19 cellular contexts compared by ENCODE assay signal in the genomic region with DNA sequence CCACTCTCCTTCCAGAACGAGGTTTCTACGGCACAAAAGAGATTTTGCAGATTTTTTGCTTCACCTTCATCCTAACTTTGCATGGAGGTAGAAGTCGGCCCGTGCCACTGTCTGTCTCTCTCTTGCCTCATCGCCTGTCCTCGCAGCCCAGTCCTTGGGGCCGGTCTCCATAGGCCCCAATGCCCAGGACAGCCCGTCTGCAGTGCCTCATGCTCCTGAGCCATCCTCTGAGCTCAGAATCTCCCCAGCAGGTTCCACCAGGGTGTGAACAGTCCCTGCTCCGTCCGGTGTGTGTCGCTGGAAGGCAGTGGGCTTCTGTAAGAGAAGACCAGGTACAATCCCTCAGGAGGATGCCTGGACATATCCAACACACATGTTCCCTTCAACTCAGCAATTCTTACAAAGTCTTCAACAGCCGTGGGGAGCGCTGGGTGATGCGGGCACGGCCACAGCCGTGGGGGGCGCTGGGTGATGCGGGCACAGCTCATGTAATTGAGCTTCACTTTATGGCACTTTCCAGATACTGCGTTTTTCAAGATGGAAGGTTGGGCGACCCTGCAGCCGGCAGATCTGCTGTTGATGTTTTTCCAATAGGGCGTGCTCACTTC.
"Had no signal": no experiment of that assay in that cellular context is flagged by ENCODE, and none has a peak within 500 bp of the region (broad histone marks: within the 10 kb centered on the region; RNA-seq: fewer than 3 reads in every experiment).

No MANE protein-coding gene starts in this region.

- H3K36me3 ChIP-seq: ascending aorta, breast epithelium, thoracic aorta, vagina had no signal

- H3K4me3 Mint-ChIP-seq: activated B cell treated with CpG ODN at 0.5 μM for 24 hours; activated CD4-positive, alpha-beta T cell treated with anti-CD3 and anti-CD28 coated beads, Interleukin-2, amount 10 ng/mL, durations not matched to agents 24 days and 14 days; activated CD8-positive, alpha-beta T cell treated with anti-CD3 and anti-CD28 coated beads, Interleukin-2, amount 10 ng/mL, durations not matched to agents 7 days and 5 days; activated T-helper 1 cell treated with anti-CD3 and anti-CD28 coated beads, Interleukin-12 subunit alpha, Interleukin-12 subunit beta, Interleukin-2, Interleukin-4 antibody, amounts not matched to agents 30 ng/mL and 10 ng/mL and 1 ng/mL, durations not matched to agents 14 hours and 24 hours and 36 hours; effector memory CD8-positive, alpha-beta T cell; neural crest cell; stimulated activated naive CD8-positive, alpha-beta T cell treated with anti-CD3 and anti-CD28 coated beads, Interleukin-15, amount 100 ng/mL, for 72 hours had no signal

- H3K4me1 Mint-ChIP-seq: activated B cell treated with CpG ODN at 0.5 μM for 24 hours; activated CD4-positive, alpha-beta T cell treated with anti-CD3 and anti-CD28 coated beads, Interleukin-2, amount 10 ng/mL, durations not matched to agents 24 days and 14 days; neural crest cell had no signal

- H3K27ac Mint-ChIP-seq: activated B cell treated with CpG ODN at 0.5 μM for 24 hours; activated CD4-positive, alpha-beta T cell treated with anti-CD3 and anti-CD28 coated beads, Interleukin-2, amount 10 ng/mL, durations not matched to agents 24 days and 14 days; activated CD8-positive, alpha-beta T cell treated with anti-CD3 and anti-CD28 coated beads, Interleukin-2, amount 10 ng/mL, durations not matched to agents 7 days and 5 days; activated T-helper 1 cell treated with anti-CD3 and anti-CD28 coated beads, Interleukin-12 subunit alpha, Interleukin-12 subunit beta, Interleukin-2, Interleukin-4 antibody, amounts not matched to agents 30 ng/mL and 10 ng/mL and 1 ng/mL, durations not matched to agents 14 hours and 24 hours and 36 hours; effector memory CD8-positive, alpha-beta T cell had no signal

- H3K27me3 ChIP-seq: ascending aorta, vagina had no signal

- H3K9me3 Mint-ChIP-seq: activated B cell treated with CpG ODN at 0.5 μM for 24 hours; activated CD4-positive, alpha-beta T cell treated with anti-CD3 and anti-CD28 coated beads, Interleukin-2, amount 10 ng/mL, durations not matched to agents 24 days and 14 days; activated T-helper 1 cell treated with anti-CD3 and anti-CD28 coated beads, Interleukin-12 subunit alpha, Interleukin-12 subunit beta, Interleukin-2, Interleukin-4 antibody, amounts not matched to agents 30 ng/mL and 10 ng/mL and 1 ng/mL, durations not matched to agents 14 hours and 24 hours and 36 hours; effector memory CD8-positive, alpha-beta T cell; neural crest cell; stimulated activated naive CD8-positive, alpha-beta T cell treated with anti-CD3 and anti-CD28 coated beads, Interleukin-15, amount 100 ng/mL, for 72 hours had no signal

- H3K4me3 ChIP-seq: ascending aorta, breast epithelium, lung, thoracic aorta, vagina had no signal

- DNase-seq: activated B cell treated with CpG ODN at 0.5 μM for 24 hours; activated CD4-positive, alpha-beta T cell treated with anti-CD3 and anti-CD28 coated beads, Interleukin-2, amount 10 ng/mL, durations not matched to agents 24 days and 14 days; activated CD8-positive, alpha-beta T cell treated with anti-CD3 and anti-CD28 coated beads, Interleukin-2, amount 10 ng/mL, durations not matched to agents 7 days and 5 days; activated naive CD4-positive, alpha-beta T cell treated with Interleukin-2 at 50 U/mL for 16 hours; dermis blood vessel endothelial cell; effector memory CD8-positive, alpha-beta T cell; midbrain; stimulated activated CD4-positive, alpha-beta T cell treated with anti-CD3 and anti-CD28 coated beads, Interleukin-4, amount 100 ng/mL, for 4 hours; stimulated activated CD8-positive, alpha-beta memory T cell treated with anti-CD3 and anti-CD28 coated beads, Interleukin-4, amount 100 ng/mL, for 48 hours; stimulated activated naive CD8-positive, alpha-beta T cell treated with anti-CD3 and anti-CD28 coated beads, Interleukin-15, amount 100 ng/mL, for 72 hours; T-helper 2 cell had no signal

- H3K4me1 ChIP-seq: ascending aorta, breast epithelium, vagina had no signal

- H3K9me3 ChIP-seq: ascending aorta, breast epithelium, thoracic aorta, vagina had no signal

- H3K27ac ChIP-seq: ascending aorta, breast epithelium, epithelial cell of prostate, thoracic aorta, vagina had no signal

- ATAC-seq: activated CD8-positive, alpha-beta T cell treated with anti-CD3 and anti-CD28 coated beads, Interleukin-2, amount 10 ng/mL, durations not matched to agents 7 days and 5 days; effector memory CD8-positive, alpha-beta T cell; stimulated activated naive CD8-positive, alpha-beta T cell treated with anti-CD3 and anti-CD28 coated beads, Interleukin-15, amount 100 ng/mL, for 72 hours had no signal

- H3K27me3 Mint-ChIP-seq: activated B cell treated with CpG ODN at 0.5 μM for 24 hours; activated CD4-positive, alpha-beta T cell treated with anti-CD3 and anti-CD28 coated beads, Interleukin-2, amount 10 ng/mL, durations not matched to agents 24 days and 14 days had no signal
